In the genomic region with DNA sequence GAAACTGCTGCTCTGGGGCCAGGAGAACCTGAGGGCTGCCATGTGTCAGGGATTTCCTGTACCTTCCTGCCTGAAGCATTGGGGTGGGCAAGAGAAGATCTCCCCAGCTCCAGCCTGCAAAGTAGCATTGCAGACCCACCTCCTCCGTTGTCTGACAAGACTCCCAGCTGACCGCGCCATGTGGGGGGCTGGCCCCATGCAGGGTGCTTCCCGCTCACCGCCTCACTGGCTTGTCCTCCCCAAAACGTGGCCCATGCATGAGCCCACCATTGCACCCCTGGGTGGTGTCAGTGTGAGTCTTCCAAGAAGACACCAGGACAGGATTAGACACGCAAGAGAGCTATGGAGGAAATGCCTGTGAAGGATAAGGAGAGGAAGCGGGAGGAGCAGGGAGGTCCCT, we compare ENCODE assay signal across 35 cellular contexts.
"Had no signal": no experiment of that assay in that cellular context is flagged by ENCODE, and none has a peak within 500 bp of the region (broad histone marks: within the 10 kb centered on the region; RNA-seq: fewer than 3 reads in every experiment).

No MANE protein-coding gene starts in this region.

- ATAC-seq: activated CD8-positive, alpha-beta memory T cell treated with anti-CD3 and anti-CD28 coated beads, Interleukin-2, amount 10 ng/mL, durations not matched to agents 7 days and 5 days; activated T-cell treated with anti-CD3 and anti-CD28 coated beads, Interleukin-2, amount 50 U/mL, for 72 hours; activated T-helper 17 cell treated with anti-CD3 and anti-CD28 coated beads, Interleukin-2, amount 50 U/mL, for 72 hours; PC-3 had no signal

- DNase-seq: activated B cell treated with CpG ODN at 0.5 μM for 24 hours; activated CD4-positive, alpha-beta memory T cell treated with anti-CD3 and anti-CD28 coated beads for 36 hours; activated CD4-positive, alpha-beta T cell treated with anti-CD3 and anti-CD28 coated beads for 4 hours; activated CD4-positive, alpha-beta T cell treated with anti-CD3 and anti-CD28 coated beads, Interleukin-2, amount 50 U/mL, for 1 hour; activated CD4-positive, CD25-positive, alpha-beta regulatory T cell treated with anti-CD3 and anti-CD28 coated beads, Interleukin-2, amount 50 U/mL, for 72 hours; activated CD8-positive, alpha-beta memory T cell treated with anti-CD3 and anti-CD28 coated beads, Interleukin-2, amount 10 ng/mL, durations not matched to agents 7 days and 5 days; activated effector memory CD4-positive, alpha-beta T cell treated with anti-CD3 and anti-CD28 coated beads, Interleukin-2, amount 50 U/mL, for 16 hours; activated naive CD4-positive, alpha-beta T cell; activated naive CD8-positive, alpha-beta T cell treated with anti-CD3 and anti-CD28 coated beads, Interleukin-2, amount 10 ng/mL, durations not matched to agents 7 days and 5 days; activated T-cell treated with anti-CD3 and anti-CD28 coated beads, Interleukin-2, amount 50 U/mL, for 1 hour; activated T-cell treated with anti-CD3 and anti-CD28 coated beads, Interleukin-2, amount 50 U/mL, for 72 hours; amygdala; caudate nucleus; MM.1S; MV-4-11; NCI-H1092; NCI-H1436 treated with DMSO at 0.1 percent for 48 hours; NCI-H1694 treated with DMSO at 0.1 percent for 48 hours; NCI-H2029; NCI-H510A; NCI-H526; NCI-H748 treated with DMSO at 0.1 percent for 48 hours; NK-92 treated with Interleukin-12 subunit alpha and Interleukin-12 subunit beta, amount 100 ng/mL, for 24 hours; Peyer's patch; RPMI8226; SHP77 treated with DMSO at 0.1 percent for 48 hours; SK-N-SH; T-helper 2 cell; T-helper 9 cell had no signal

- H3K27ac ChIP-seq: ascending aorta, KMS-11, Peyer's patch, SJSA1, VCaP had no signal

- H3K4me3 ChIP-seq: ascending aorta, Peyer's patch, SJSA1 had no signal

- H3K27me3 ChIP-seq: ascending aorta, Peyer's patch, SJSA1 had no signal

- H3K36me3 ChIP-seq: ascending aorta, Peyer's patch, SJSA1 had no signal

- H3K9me3 ChIP-seq: ascending aorta, Peyer's patch, SJSA1, SK-N-SH had no signal

- H3K4me1 ChIP-seq: ascending aorta, Peyer's patch, SJSA1 had no signal
